Comparison of ENCODE assay signal across 16 cellular contexts in genomic region chr14:34780646-34781045, GRCh38.
DNase-seq lines count a peak whose midpoint lies in the region; ATAC-seq, FAIRE-seq and TF ChIP-seq lines count a peak whose summit lies in the region.
"Had no signal": no experiment of that assay in that cellular context is flagged by ENCODE, and none has a peak within 500 bp of the region (broad histone marks: within the 10 kb centered on the region; RNA-seq: fewer than 3 reads in every experiment).

No MANE protein-coding gene starts in this region.

- no peaks in the 10 kb centered on the region for H3K79me2 ChIP-seq in HepG2 (ENCODE audit: insufficient read depth, low read length)

- TF ChIP-seq EP300 in HepG2 (IDR thresholded peaks at IDR 0.05; ENCODE audit: low read depth in 2 of 2, low read length in 2 of 2) (no peak), HepG2 (CRISPR knock-in tag; IDR thresholded peaks at IDR 0.05; ENCODE audit: borderline replicate concordance) (no peak)

- H3K9me3 Mint-ChIP-seq in activated T-helper 1 cell treated with anti-CD3 and anti-CD28 coated beads, Interleukin-12 subunit alpha, Interleukin-12 subunit beta, Interleukin-2, Interleukin-4 antibody, amounts not matched to agents 30 ng/mL and 10 ng/mL and 1 ng/mL, durations not matched to agents 14 hours and 24 hours and 36 hours, result no peaks in the 10 kb centered on the region
- H3K9me3 Mint-ChIP-seq in immature natural killer cell, result no peaks in the 10 kb centered on the region
- no peaks in the 10 kb centered on the region for H3K9me3 Mint-ChIP-seq in stimulated activated naive CD8-positive, alpha-beta T cell treated with anti-CD3 and anti-CD28 coated beads, Interleukin-15, amount 100 ng/mL, for 72 hours

- H3K27ac Mint-ChIP-seq in activated T-helper 1 cell treated with anti-CD3 and anti-CD28 coated beads, Interleukin-12 subunit alpha, Interleukin-12 subunit beta, Interleukin-2, Interleukin-4 antibody, amounts not matched to agents 30 ng/mL and 10 ng/mL and 1 ng/mL, durations not matched to agents 14 hours and 24 hours and 36 hours, result peak overlapping the region; percentile 68
- H3K27ac Mint-ChIP-seq in immature natural killer cell, result peak overlapping the region; percentile 13 to 80 (median 58)
- peak overlapping the region; percentile 4 to 57 for H3K27ac Mint-ChIP-seq in stimulated activated naive CD8-positive, alpha-beta T cell treated with anti-CD3 and anti-CD28 coated beads, Interleukin-15, amount 100 ng/mL, for 72 hours

- no peak for TF ChIP-seq RAD21 in HepG2 (CRISPR knock-in tag; IDR thresholded peaks at IDR 0.05)

- H2AFZ ChIP-seq in HepG2 (ENCODE audit: low read length), result no peak overlapping the region

- H3K27ac ChIP-seq in HepG2 (ENCODE audit: extremely low read length, insufficient read depth, low read length), result no peak overlapping the region
- no peak overlapping the region for H3K27ac ChIP-seq in right lobe of liver
- H3K27ac ChIP-seq: thyroid gland had no signal

- H3K36me3 Mint-ChIP-seq in activated T-helper 1 cell treated with anti-CD3 and anti-CD28 coated beads, Interleukin-12 subunit alpha, Interleukin-12 subunit beta, Interleukin-2, Interleukin-4 antibody, amounts not matched to agents 30 ng/mL and 10 ng/mL and 1 ng/mL, durations not matched to agents 14 hours and 24 hours and 36 hours (ENCODE audit: low read depth), result peaks cover 57% of the 10 kb centered on the region
- H3K36me3 Mint-ChIP-seq in immature natural killer cell, result peaks cover 21 to 44% (median 24%) of the 10 kb centered on the region in 3 donors

- TF ChIP-seq CTCF in HepG2 (CRISPR knock-in tag; IDR thresholded peaks at IDR 0.05) (no peak), right lobe of liver (IDR thresholded peaks at IDR 0.05) (no peak)

- ATAC-seq in HepG2, result no peak
- ATAC-seq in right lobe of liver, result no peak
- ATAC-seq in stimulated activated naive CD8-positive, alpha-beta T cell treated with anti-CD3 and anti-CD28 coated beads, Interleukin-15, amount 100 ng/mL, for 72 hours, result no peak
- ATAC-seq: Right ventricle myocardium inferior had no signal

- no peak overlapping the region for H3K4me3 ChIP-seq in HepG2 (replicated peaks in 1 of 3; ENCODE audit: insufficient read depth in 1 of 3, low read depth in 2 of 3, low read length in 3 of 3)
- H3K4me3 ChIP-seq in right lobe of liver, result no peak overlapping the region
- H3K4me3 ChIP-seq: thyroid gland had no signal

- no peaks in the 10 kb centered on the region for H3K27me3 ChIP-seq in HepG2 (ENCODE audit: control insufficient read depth in 1 of 2, insufficient read depth in 2 of 2, low read length in 2 of 2)
- H3K27me3 ChIP-seq in right lobe of liver, result no peaks in the 10 kb centered on the region
- H3K27me3 ChIP-seq: thyroid gland had no signal

- intact Hi-C loops in HepG2 (cut with micrococcal nuclease; ENCODE audit: unreplicated experiment) (no loop called here), right lobe of liver (cut with DNase I) (no loop called here)
- intact Hi-C loops in activated T-helper 1 cell treated with anti-CD3 and anti-CD28 coated beads, Interleukin-12 subunit alpha, Interleukin-12 subunit beta, Interleukin-2, Interleukin-4 antibody, amounts not matched to agents 30 ng/mL and 10 ng/mL and 1 ng/mL, durations not matched to agents 14 hours and 24 hours and 36 hours (cut with micrococcal nuclease), result loop anchor here (5.0 kb wide), 1 partner anchor 173 kb away; no protein-coding TSS in a partner anchor

- BruUV-seq in HepG2 (replicated peaks; lab: Mats Ljungman, UMichigan), result no TSS peak

- H3K4me3 Mint-ChIP-seq in activated T-helper 1 cell treated with anti-CD3 and anti-CD28 coated beads, Interleukin-12 subunit alpha, Interleukin-12 subunit beta, Interleukin-2, Interleukin-4 antibody, amounts not matched to agents 30 ng/mL and 10 ng/mL and 1 ng/mL, durations not matched to agents 14 hours and 24 hours and 36 hours, result no peak overlapping the region
- no peak overlapping the region for H3K4me3 Mint-ChIP-seq in immature natural killer cell
- H3K4me3 Mint-ChIP-seq in stimulated activated naive CD8-positive, alpha-beta T cell treated with anti-CD3 and anti-CD28 coated beads, Interleukin-15, amount 100 ng/mL, for 72 hours, result no peak overlapping the region

- no peaks in the 10 kb centered on the region for H3K27me3 Mint-ChIP-seq in activated T-helper 1 cell treated with anti-CD3 and anti-CD28 coated beads, Interleukin-12 subunit alpha, Interleukin-12 subunit beta, Interleukin-2, Interleukin-4 antibody, amounts not matched to agents 30 ng/mL and 10 ng/mL and 1 ng/mL, durations not matched to agents 14 hours and 24 hours and 36 hours (ENCODE audit: insufficient read depth)
- peaks cover 0 to 1% (median 0%) of the 10 kb centered on the region in 3 donors for H3K27me3 Mint-ChIP-seq in immature natural killer cell (ENCODE audit: low read depth in 3 of 3)
- H3K27me3 Mint-ChIP-seq in stimulated activated naive CD8-positive, alpha-beta T cell treated with anti-CD3 and anti-CD28 coated beads, Interleukin-15, amount 100 ng/mL, for 72 hours, result no peaks in the 10 kb centered on the region

- H3K36me3 ChIP-seq in HepG2 (replicated peaks in 1 of 2; ENCODE audit: control insufficient read depth in 1 of 2, insufficient read depth in 2 of 2, low read length in 2 of 2), result peaks cover 10 to 29% of the 10 kb centered on the region in 2 experiments
- peaks cover 0 to 24% (median 0%) of the 10 kb centered on the region in 4 donors for H3K36me3 ChIP-seq in right lobe of liver

- POLR2A ChIA-PET in HepG2 (lab: Yijun Ruan, JAX), result interaction anchor here (0.6 kb wide), 1 partner anchor 99 kb away, joined by 3 read pairs; no protein-coding TSS in a partner anchor

- no peak overlapping the region for H3K4me2 ChIP-seq in HepG2 (ENCODE audit: low read depth, low read length)

- H3K4me1 Mint-ChIP-seq in activated T-helper 1 cell treated with anti-CD3 and anti-CD28 coated beads, Interleukin-12 subunit alpha, Interleukin-12 subunit beta, Interleukin-2, Interleukin-4 antibody, amounts not matched to agents 30 ng/mL and 10 ng/mL and 1 ng/mL, durations not matched to agents 14 hours and 24 hours and 36 hours (ENCODE audit: low read depth), result peaks cover 8% of the 10 kb centered on the region
- peaks cover 2 to 7% of the 10 kb centered on the region in 2 donors for H3K4me1 Mint-ChIP-seq in immature natural killer cell
- H3K4me1 Mint-ChIP-seq in stimulated activated naive CD8-positive, alpha-beta T cell treated with anti-CD3 and anti-CD28 coated beads, Interleukin-15, amount 100 ng/mL, for 72 hours, result no peaks in the 10 kb centered on the region

- no peak for TF ChIP-seq POLR2A in HepG2 (IDR thresholded peaks at IDR 0.05; ENCODE audit: insufficient read depth in 1 of 2, low read depth in 2 of 2, low read length in 2 of 2)
- TF ChIP-seq POLR2A in right lobe of liver (IDR thresholded peaks at IDR 0.05), result no peak

- H4K20me1 ChIP-seq in HepG2 (ENCODE audit: insufficient read depth, low read length), result no peaks in the 10 kb centered on the region

- CTCF ChIA-PET in HepG2 (lab: Yijun Ruan, JAX; ENCODE audit: low intra/inter-chr PET ratio, low total read pairs), result no interaction called here

- FAIRE-seq in HepG2 (lab: Jason Lieb, UNC), result no peak
- FAIRE-seq: D721Med, endometrium had no signal

- DNase-seq in HepG2 (ENCODE audit: low spot score), result no peak
- DNase-seq in right lobe of liver, result no peak
- no peak for DNase-seq in activated T-helper 1 cell treated with anti-CD3 and anti-CD28 coated beads, Interleukin-12 subunit alpha, Interleukin-12 subunit beta, Interleukin-2, Interleukin-4 antibody, amounts not matched to agents 30 ng/mL and 10 ng/mL and 1 ng/mL, durations not matched to agents 14 hours and 24 hours and 36 hours (ENCODE audit: low spot score)
- DNase-seq in immature natural killer cell, result no peak
- DNase-seq in stimulated activated naive CD8-positive, alpha-beta T cell treated with anti-CD3 and anti-CD28 coated beads, Interleukin-15, amount 100 ng/mL, for 72 hours, result no peak
- no peak for DNase-seq in ecto neural progenitor cell (ENCODE audit: low spot score)
- DNase-seq in COLO829 (ENCODE audit: low spot score), result no peak
- no peak for DNase-seq in activated gamma-delta T cell (lab: John Stamatoyannopoulos, UW)
- DNase-seq: activated CD4-positive, CD25-positive, alpha-beta regulatory T cell; cerebellar nuclear complex; NCI-H1694; stimulated activated CD4-positive, alpha-beta T cell treated with anti-CD3 and anti-CD28 coated beads, Interleukin-4, amount 100 ng/mL, for 1 hour; thyroid gland had no signal

- in situ Hi-C loops in HepG2 (cut with HindIII; ENCODE audit: extremely low pct_ligation_motif_present, low pct_unique_long_range_greater_than_20kb), result no loop called here

- H3K9me3 ChIP-seq in HepG2 (ENCODE audit: low read length), result no peaks in the 10 kb centered on the region
- no peaks in the 10 kb centered on the region for H3K9me3 ChIP-seq in right lobe of liver
- H3K9me3 ChIP-seq: thyroid gland had no signal

- no peak overlapping the region for H3K9ac ChIP-seq in HepG2 (ENCODE audit: insufficient read depth, low read depth, low read length)

- H3K4me1 ChIP-seq in HepG2 (ENCODE audit: insufficient read depth, low read length), result peaks cover 6% of the 10 kb centered on the region; the same call in 1 of the 2 replicates
- peaks cover 0 to 5% (median 0%) of the 10 kb centered on the region in 4 donors for H3K4me1 ChIP-seq in right lobe of liver
- H3K4me1 ChIP-seq: thyroid gland had no signal

TF ChIP-seq in HepG2, 621 proteins besides CTCF, POLR2A, EP300 and RAD21:
- TF ChIP-seq PAWR (CRISPR knock-in tag; IDR thresholded peaks at IDR 0.05; ENCODE audit: borderline replicate concordance) (no peak), ZNF619 (CRISPR knock-in tag; IDR thresholded peaks at IDR 0.05) (no peak), NBN (conservative IDR thresholded peaks at IDR 0.05) (peak; percentile 88; the same call in 1 of the 2 replicates), LCORL (IDR thresholded peaks at IDR 0.05) (0 out of 2 replicates have a peak, but pooled peaks have one; percentile 31), LCORL (CRISPR knock-in tag; IDR thresholded peaks at IDR 0.05) (no peak), SRF (IDR thresholded peaks at IDR 0.05; ENCODE audit: low read depth, low read length) (no peak), NR1H2 (CRISPR knock-in tag; IDR thresholded peaks at IDR 0.05; ENCODE audit: borderline replicate concordance, low read depth) (no peak)
